In the genomic region with DNA sequence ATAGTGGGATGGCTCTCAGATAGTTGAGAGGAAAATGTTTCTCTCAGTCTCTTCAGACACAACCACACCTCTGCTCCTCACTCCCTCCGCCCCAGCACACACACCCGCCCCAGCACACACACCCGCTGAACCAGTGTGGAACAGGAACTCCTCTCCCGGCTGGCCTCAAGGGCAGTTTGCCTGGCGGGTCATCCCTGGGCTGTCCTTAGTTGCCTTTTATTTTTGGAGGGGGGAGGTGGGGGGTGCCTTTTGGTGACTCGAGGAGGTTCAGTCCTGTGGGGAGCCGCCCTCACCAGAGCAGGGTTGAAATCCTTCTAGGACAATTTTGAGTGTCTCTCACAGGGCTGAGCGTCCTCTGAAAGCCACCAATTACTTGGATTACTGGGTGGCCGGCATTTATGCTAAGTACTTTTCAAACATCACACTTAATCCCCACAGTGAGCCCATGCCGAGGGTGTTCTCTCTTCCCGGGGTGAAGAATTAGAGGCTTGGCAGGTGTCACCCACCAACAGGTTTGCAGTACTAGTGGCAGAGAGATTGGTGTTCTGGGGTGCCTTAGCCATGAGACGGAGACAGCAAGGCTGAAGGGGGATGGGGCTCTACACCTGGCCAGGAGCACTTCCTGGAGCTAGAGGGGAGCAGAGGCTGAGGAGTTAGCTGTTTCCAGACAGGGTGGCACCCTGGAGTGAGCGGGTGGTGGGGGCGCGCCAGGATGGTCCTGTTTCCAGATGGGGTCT, we compare ENCODE assay signal across 9 cellular contexts. TPM values are rescaled to one million over a fixed set of nuclear protein-coding genes. Genes with fewer than 3 reads are reported as not detected.
DNase-seq lines count a peak whose midpoint lies in the region; FAIRE-seq and TF ChIP-seq lines count a peak whose summit lies in the region.
"Had no signal": no experiment of that assay in that cellular context is flagged by ENCODE, and none has a peak within 500 bp of the region (broad histone marks: within the 10 kb centered on the region; RNA-seq: fewer than 3 reads in every experiment).

No MANE protein-coding gene starts in this region.

- H3K4me3 ChIP-seq in iPS-18c (ENCODE audit: insufficient read depth, low read depth, low read length) (peak overlapping the region; percentile 3; the same call in 1 of the 2 replicates), skin epidermis (peak overlapping the region in 2 of 7 experiments; percentile 48 to 66), MG63 (no peak overlapping the region)
- H3K4me3 ChIP-seq: SK-N-MC had no signal

- no peaks in the 10 kb centered on the region for H3K36me3 ChIP-seq in MG63

- peak overlapping the region in 11 of 21 experiments; percentile 13 to 91 (median 66) for H3K27ac ChIP-seq in skin epidermis
- H3K27ac ChIP-seq: SK-N-MC had no signal

- DNase-seq in M059J (ENCODE audit: low read depth) (peak; percentile 14), amniotic epithelial cell (ENCODE audit: low read depth) (peak; percentile 19), NOMO-1 treated with dmso at 0.1 percent for 144 hours (lab: John Stamatoyannopoulos, UW; ENCODE audit: unreplicated experiment) (no peak), MG63 (no peak), H54 (ENCODE audit: insufficient read length, low spot score) (no peak)
- DNase-seq: NCI-H2029 treated with DMSO at 0.1 percent for 48 hours had no signal

- H3K9me3 ChIP-seq in iPS-18c (ENCODE audit: control insufficient read depth, insufficient read depth, low read length): no peaks in the 10 kb centered on the region
- no peaks in the 10 kb centered on the region for H3K9me3 ChIP-seq in MG63

- no peaks in the 10 kb centered on the region for H3K27me3 ChIP-seq in MG63

- TF ChIP-seq POLR2A in H54 (IDR thresholded peaks at IDR 0.05; ENCODE audit: low read depth, low read length): no peak

- no peak for FAIRE-seq in H54 (lab: Jason Lieb, UNC)

RNA-seq across cellular contexts. Expression of gene RASD1, which starts 2.8 kb away (rescaled TPM):
- 2.1 and 3.0 TPM in 2 replicates for total RNA-seq in M059J (2014; rRNA removed; shearing (Covaris generic))
- 0.67 and 5.6 TPM in 2 replicates for total RNA-seq in MG63 (2014; rRNA removed; shearing (Covaris generic); ENCODE audit: low replicate concordance)

RNA-seq across cellular contexts. Expression of gene MED9, which starts 16.6 kb away (rescaled TPM):
- total RNA-seq in M059J (2014; rRNA removed; shearing (Covaris generic)): 20.8 and 23.1 TPM in 2 replicates
- 7.0 and 13.3 TPM in 2 replicates for total RNA-seq in MG63 (2014; rRNA removed; shearing (Covaris generic); ENCODE audit: low replicate concordance)

Comparison
In these comparisons a context has a peak if more than half of its experiments do, and no peak if none do; other contexts are left out.
1. DNase-seq: peak in M059J (single experiment) and amniotic epithelial cell (single experiment); none in NOMO-1 treated with dmso at 0.1 percent for 144 hours (single experiment), MG63 (single experiment) and H54 (single experiment).